In genomic region chr6:2129076-2129695, GRCh38 we compare ENCODE assay signal across 13 cellular contexts.
DNase-seq lines count a peak whose midpoint lies in the region; ATAC-seq and TF ChIP-seq lines count a peak whose summit lies in the region.
"Had no signal": no experiment of that assay in that cellular context is flagged by ENCODE, and none has a peak within 500 bp of the region (broad histone marks: within the 10 kb centered on the region; RNA-seq: fewer than 3 reads in every experiment).

No MANE protein-coding gene starts in this region.

- H3K9me3 Mint-ChIP-seq in WTC11 = no peaks in the 10 kb centered on the region

- no peaks in the 10 kb centered on the region for H3K9me3 ChIP-seq in BLaER1

- H4K20me1 ChIP-seq in BLaER1 = no peaks in the 10 kb centered on the region

- 0 out of 2 replicates have a peak overlapping the region, but pooled peaks have one; percentile 47 for H3K27ac Mint-ChIP-seq in WTC11

- H3K4me1 ChIP-seq in BLaER1 = peaks cover 34% of the 10 kb centered on the region

- no peak for TF ChIP-seq CTCF in WTC11 (IDR thresholded peaks at IDR 0.05)

- no peak overlapping the region for H3K9ac ChIP-seq in BLaER1

- H3K27ac ChIP-seq in BLaER1 = no peak overlapping the region

- DNase-seq in WTC11 (ENCODE audit: low spot score) (no peak), NOMO-1 treated with DMSO at 0.1 percent for 48 hours (lab: John Stamatoyannopoulos, UW; ENCODE audit: unreplicated experiment) (no peak), GOT3 (lab: John Stamatoyannopoulos, UW) (no peak), anterior cingulate cortex (lab: John Stamatoyannopoulos, UW) (no peak)
- DNase-seq: activated CD8-positive, alpha-beta memory T cell treated with anti-CD3 and anti-CD28 coated beads, Interleukin-2, amount 50 U/mL, for 48 hours; AML-193; caudate nucleus; Karpas-422; left cardiac atrium had no signal

- POLR2A ChIA-PET in WTC11 (lab: Charles Lee) = no interaction called here

- peaks cover 31% of the 10 kb centered on the region for H3K4me1 Mint-ChIP-seq in WTC11

- no peaks in the 10 kb centered on the region for H3K27me3 ChIP-seq in BLaER1

- H3K4me3 Mint-ChIP-seq in WTC11 = peak overlapping the region; percentile 4; the same call in 1 of the 2 replicates

- H3K36me3 ChIP-seq in BLaER1 = no peaks in the 10 kb centered on the region

- CTCF ChIA-PET in WTC11 (lab: Charles Lee) = no interaction called here

- H3K27me3 Mint-ChIP-seq in WTC11 (ENCODE audit: low read depth) = no peaks in the 10 kb centered on the region

- H3K4me3 ChIP-seq in BLaER1 = no peak overlapping the region

- peak overlapping the region; percentile 13; the same call in 1 of the 2 replicates for H3K4me2 ChIP-seq in BLaER1

- ATAC-seq in GM18868 (IDR thresholded peaks at IDR 0.05; ENCODE audit: unreplicated experiment) (peak; percentile 74), HG02642 (IDR thresholded peaks at IDR 0.05; ENCODE audit: poor library complexity, unreplicated experiment) (peak; percentile 42), WTC11 (no peak), HG03108 (IDR thresholded peaks at IDR 0.05; ENCODE audit: unreplicated experiment) (no peak)
- ATAC-seq: left cardiac atrium had no signal

- no peaks in the 10 kb centered on the region for H3K36me3 Mint-ChIP-seq in WTC11

TF ChIP-seq in WTC11, 78 proteins besides CTCF, POLR2A, EP300 and RAD21 (continues in another document):
- TF ChIP-seq TEAD1 (CRISPR knock-in tag; IDR thresholded peaks at IDR 0.05) (no peak), ZSCAN18 (CRISPR knock-in tag; IDR thresholded peaks at IDR 0.05) (no peak), SP1 (CRISPR knock-in tag; conservative IDR thresholded peaks at IDR 0.05) (no peak), ZNF281 (CRISPR knock-in tag; IDR thresholded peaks at IDR 0.05) (no peak), AFF4 (CRISPR knock-in tag; IDR thresholded peaks at IDR 0.05; ENCODE audit: borderline replicate concordance) (no peak), ATF2 (CRISPR knock-in tag; IDR thresholded peaks at IDR 0.05; ENCODE audit: borderline replicate concordance, low read depth) (no peak), ARID4B (CRISPR knock-in tag; IDR thresholded peaks at IDR 0.05; ENCODE audit: borderline replicate concordance) (no peak), FOXK1 (CRISPR knock-in tag; IDR thresholded peaks at IDR 0.05) (no peak), IRF1 (CRISPR knock-in tag; IDR thresholded peaks at IDR 0.05) (no peak)

Comparison
In these comparisons a context has a peak if more than half of its experiments do, and no peak if none do; other contexts are left out.
1. ATAC-seq: peak in GM18868 (single experiment) and HG02642 (single experiment); none in WTC11 (single experiment) and HG03108 (single experiment).